In genomic region chr11:74018331-74019005, GRCh38 we compare ENCODE assay signal across 1 cellular context.
TF ChIP-seq lines count a peak whose summit lies in the region.

No MANE protein-coding gene starts in this region.

TF ChIP-seq in HepG2, 621 proteins besides CTCF, POLR2A, EP300 and RAD21 (continued from another document and continues in another):
- TF ChIP-seq, protein P1, sequence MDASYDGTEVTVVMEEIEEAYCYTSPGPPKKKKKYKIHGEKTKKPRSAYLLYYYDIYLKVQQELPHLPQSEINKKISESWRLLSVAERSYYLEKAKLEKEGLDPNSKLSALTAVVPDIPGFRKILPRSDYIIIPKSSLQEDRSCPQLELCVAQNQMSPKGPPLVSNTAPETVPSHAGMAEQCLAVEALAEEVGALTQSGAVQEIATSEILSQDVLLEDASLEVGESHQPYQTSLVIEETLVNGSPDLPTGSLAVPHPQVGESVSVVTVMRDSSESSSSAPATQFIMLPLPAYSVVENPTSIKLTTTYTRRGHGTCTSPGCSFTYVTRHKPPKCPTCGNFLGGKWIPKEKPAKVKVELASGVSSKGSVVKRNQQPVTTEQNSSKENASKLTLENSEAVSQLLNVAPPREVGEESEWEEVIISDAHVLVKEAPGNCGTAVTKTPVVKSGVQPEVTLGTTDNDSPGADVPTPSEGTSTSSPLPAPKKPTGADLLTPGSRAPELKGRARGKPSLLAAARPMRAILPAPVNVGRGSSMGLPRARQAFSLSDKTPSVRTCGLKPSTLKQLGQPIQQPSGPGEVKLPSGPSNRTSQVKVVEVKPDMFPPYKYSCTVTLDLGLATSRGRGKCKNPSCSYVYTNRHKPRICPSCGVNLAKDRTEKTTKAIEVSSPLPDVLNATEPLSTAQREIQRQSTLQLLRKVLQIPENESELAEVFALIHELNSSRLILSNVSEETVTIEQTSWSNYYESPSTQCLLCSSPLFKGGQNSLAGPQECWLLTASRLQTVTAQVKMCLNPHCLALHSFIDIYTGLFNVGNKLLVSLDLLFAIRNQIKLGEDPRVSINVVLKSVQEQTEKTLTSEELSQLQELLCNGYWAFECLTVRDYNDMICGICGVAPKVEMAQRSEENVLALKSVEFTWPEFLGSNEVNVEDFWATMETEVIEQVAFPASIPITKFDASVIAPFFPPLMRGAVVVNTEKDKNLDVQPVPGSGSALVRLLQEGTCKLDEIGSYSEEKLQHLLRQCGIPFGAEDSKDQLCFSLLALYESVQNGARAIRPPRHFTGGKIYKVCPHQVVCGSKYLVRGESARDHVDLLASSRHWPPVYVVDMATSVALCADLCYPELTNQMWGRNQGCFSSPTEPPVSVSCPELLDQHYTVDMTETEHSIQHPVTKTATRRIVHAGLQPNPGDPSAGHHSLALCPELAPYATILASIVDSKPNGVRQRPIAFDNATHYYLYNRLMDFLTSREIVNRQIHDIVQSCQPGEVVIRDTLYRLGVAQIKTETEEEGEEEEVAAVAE (CRISPR knock-in tag; IDR thresholded peaks at IDR 0.05; ENCODE audit: borderline replicate concordance), result no peak
- TF ChIP-seq, protein P2, sequence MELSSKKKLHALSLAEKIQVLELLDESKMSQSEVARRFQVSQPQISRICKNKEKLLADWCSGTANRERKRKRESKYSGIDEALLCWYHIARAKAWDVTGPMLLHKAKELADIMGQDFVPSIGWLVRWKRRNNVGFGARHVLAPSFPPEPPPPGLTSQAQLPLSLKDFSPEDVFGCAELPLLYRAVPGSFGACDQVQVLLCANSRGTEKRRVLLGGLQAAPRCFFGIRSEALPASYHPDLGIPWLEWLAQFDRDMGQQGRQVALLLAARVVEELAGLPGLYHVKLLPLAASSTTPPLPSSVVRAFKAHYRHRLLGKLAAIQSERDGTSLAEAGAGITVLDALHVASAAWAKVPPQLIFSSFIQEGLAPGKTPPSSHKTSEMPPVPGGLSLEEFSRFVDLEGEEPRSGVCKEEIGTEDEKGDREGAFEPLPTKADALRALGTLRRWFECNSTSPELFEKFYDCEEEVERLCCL (CRISPR knock-in tag; IDR thresholded peaks at IDR 0.05; ENCODE audit: borderline replicate concordance), result no peak
- TF ChIP-seq ZNF607 (CRISPR knock-in tag; IDR thresholded peaks at IDR 0.05; ENCODE audit: borderline replicate concordance), result no peak
- no peak for TF ChIP-seq SMARCC2 (IDR thresholded peaks at IDR 0.05)
- no peak for TF ChIP-seq ZNF333 (CRISPR knock-in tag; IDR thresholded peaks at IDR 0.05; ENCODE audit: borderline replicate concordance)
- TF ChIP-seq ZNF138 (CRISPR knock-in tag; IDR thresholded peaks at IDR 0.05; ENCODE audit: low read depth), result no peak
- TF ChIP-seq CBX1 (IDR thresholded peaks at IDR 0.05; ENCODE audit: low read depth), result no peak
- no peak for TF ChIP-seq TBL1XR1 (IDR thresholded peaks at IDR 0.05; ENCODE audit: borderline replicate concordance, low read length, partially characterized antibody)
- no peak for TF ChIP-seq ZNF326 (CRISPR knock-in tag; IDR thresholded peaks at IDR 0.05; ENCODE audit: borderline replicate concordance)
- no peak for TF ChIP-seq ATAD3A (CRISPR knock-in tag; IDR thresholded peaks at IDR 0.05)
- TF ChIP-seq ATF5 (CRISPR knock-in tag; IDR thresholded peaks at IDR 0.05; ENCODE audit: low read depth), result no peak
- no peak for TF ChIP-seq CC2D1A (CRISPR knock-in tag; IDR thresholded peaks at IDR 0.05)
- no peak for TF ChIP-seq AGO2 (optimal IDR thresholded peaks at IDR 0.05; ENCODE audit: low read depth, low read length)
- TF ChIP-seq BRD4 (CRISPR knock-in tag; IDR thresholded peaks at IDR 0.05), result no peak
- peak; percentile 87 for TF ChIP-seq MEF2D (CRISPR knock-in tag; IDR thresholded peaks at IDR 0.05)
- TF ChIP-seq GLMP (CRISPR knock-in tag; IDR thresholded peaks at IDR 0.05; ENCODE audit: borderline replicate concordance), result no peak
- peak; percentile 89 for TF ChIP-seq RXRA (CRISPR knock-in tag; IDR thresholded peaks at IDR 0.05)
- no peak; the same call in 1 of the 2 replicates for TF ChIP-seq CHD4 (IDR thresholded peaks at IDR 0.05; ENCODE audit: borderline replicate concordance, low read length)
- no peak for TF ChIP-seq CENPT (CRISPR knock-in tag; IDR thresholded peaks at IDR 0.05; ENCODE audit: low read depth)
- TF ChIP-seq, protein P3, sequence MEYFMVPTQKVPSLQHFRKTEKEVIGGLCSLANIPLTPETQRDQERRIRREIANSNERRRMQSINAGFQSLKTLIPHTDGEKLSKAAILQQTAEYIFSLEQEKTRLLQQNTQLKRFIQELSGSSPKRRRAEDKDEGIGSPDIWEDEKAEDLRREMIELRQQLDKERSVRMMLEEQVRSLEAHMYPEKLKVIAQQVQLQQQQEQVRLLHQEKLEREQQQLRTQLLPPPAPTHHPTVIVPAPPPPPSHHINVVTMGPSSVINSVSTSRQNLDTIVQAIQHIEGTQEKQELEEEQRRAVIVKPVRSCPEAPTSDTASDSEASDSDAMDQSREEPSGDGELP (IDR thresholded peaks at IDR 0.05; ENCODE audit: borderline replicate concordance, low read depth), result peak; percentile 41; the same call in 1 of the 2 replicates
- no peak for TF ChIP-seq POGZ (CRISPR knock-in tag; IDR thresholded peaks at IDR 0.05)
- TF ChIP-seq, protein P4, sequence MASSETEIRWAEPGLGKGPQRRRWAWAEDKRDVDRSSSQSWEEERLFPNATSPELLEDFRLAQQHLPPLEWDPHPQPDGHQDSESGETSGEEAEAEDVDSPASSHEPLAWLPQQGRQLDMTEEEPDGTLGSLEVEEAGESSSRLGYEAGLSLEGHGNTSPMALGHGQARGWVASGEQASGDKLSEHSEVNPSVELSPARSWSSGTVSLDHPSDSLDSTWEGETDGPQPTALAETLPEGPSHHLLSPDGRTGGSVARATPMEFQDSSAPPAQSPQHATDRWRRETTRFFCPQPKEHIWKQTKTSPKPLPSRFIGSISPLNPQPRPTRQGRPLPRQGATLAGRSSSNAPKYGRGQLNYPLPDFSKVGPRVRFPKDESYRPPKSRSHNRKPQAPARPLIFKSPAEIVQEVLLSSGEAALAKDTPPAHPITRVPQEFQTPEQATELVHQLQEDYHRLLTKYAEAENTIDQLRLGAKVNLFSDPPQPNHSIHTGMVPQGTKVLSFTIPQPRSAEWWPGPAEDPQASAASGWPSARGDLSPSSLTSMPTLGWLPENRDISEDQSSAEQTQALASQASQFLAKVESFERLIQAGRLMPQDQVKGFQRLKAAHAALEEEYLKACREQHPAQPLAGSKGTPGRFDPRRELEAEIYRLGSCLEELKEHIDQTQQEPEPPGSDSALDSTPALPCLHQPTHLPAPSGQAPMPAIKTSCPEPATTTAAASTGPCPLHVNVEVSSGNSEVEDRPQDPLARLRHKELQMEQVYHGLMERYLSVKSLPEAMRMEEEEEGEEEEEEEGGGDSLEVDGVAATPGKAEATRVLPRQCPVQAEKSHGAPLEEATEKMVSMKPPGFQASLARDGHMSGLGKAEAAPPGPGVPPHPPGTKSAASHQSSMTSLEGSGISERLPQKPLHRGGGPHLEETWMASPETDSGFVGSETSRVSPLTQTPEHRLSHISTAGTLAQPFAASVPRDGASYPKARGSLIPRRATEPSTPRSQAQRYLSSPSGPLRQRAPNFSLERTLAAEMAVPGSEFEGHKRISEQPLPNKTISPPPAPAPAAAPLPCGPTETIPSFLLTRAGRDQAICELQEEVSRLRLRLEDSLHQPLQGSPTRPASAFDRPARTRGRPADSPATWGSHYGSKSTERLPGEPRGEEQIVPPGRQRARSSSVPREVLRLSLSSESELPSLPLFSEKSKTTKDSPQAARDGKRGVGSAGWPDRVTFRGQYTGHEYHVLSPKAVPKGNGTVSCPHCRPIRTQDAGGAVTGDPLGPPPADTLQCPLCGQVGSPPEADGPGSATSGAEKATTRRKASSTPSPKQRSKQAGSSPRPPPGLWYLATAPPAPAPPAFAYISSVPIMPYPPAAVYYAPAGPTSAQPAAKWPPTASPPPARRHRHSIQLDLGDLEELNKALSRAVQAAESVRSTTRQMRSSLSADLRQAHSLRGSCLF (CRISPR knock-in tag; IDR thresholded peaks at IDR 0.05; ENCODE audit: borderline replicate concordance), result no peak
- TF ChIP-seq, protein P5, sequence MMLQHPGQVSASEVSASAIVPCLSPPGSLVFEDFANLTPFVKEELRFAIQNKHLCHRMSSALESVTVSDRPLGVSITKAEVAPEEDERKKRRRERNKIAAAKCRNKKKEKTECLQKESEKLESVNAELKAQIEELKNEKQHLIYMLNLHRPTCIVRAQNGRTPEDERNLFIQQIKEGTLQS (CRISPR knock-in tag; IDR thresholded peaks at IDR 0.05), result no peak
- TF ChIP-seq KDM5B (CRISPR knock-in tag; IDR thresholded peaks at IDR 0.05; ENCODE audit: borderline replicate concordance), result no peak
- no peak for TF ChIP-seq ZNF274 (CRISPR knock-in tag; IDR thresholded peaks at IDR 0.05)
- no peak for TF ChIP-seq ZNF775 (CRISPR knock-in tag; IDR thresholded peaks at IDR 0.05; ENCODE audit: borderline replicate concordance)
- TF ChIP-seq RBM22 (optimal IDR thresholded peaks at IDR 0.05; ENCODE audit: low read length), result no peak
- TF ChIP-seq HNRNPK (IDR thresholded peaks at IDR 0.05; ENCODE audit: low read depth, low read length, poor library complexity, severe bottlenecking), result no peak
- peak; percentile 88; the same call in 1 of the 2 replicates for TF ChIP-seq ZNF292 (CRISPR knock-in tag; IDR thresholded peaks at IDR 0.05; ENCODE audit: borderline replicate concordance, low read depth)
- peak; percentile 61; the same call in 1 of the 2 replicates for TF ChIP-seq BRCA1 (CRISPR knock-in tag; IDR thresholded peaks at IDR 0.05)
- TF ChIP-seq MLLT10 (CRISPR knock-in tag; IDR thresholded peaks at IDR 0.05), result no peak
- TF ChIP-seq SNAPC2 (CRISPR knock-in tag; IDR thresholded peaks at IDR 0.05), result peak; percentile 53; the same call in 1 of the 2 replicates
- TF ChIP-seq ZNF460 (CRISPR knock-in tag; IDR thresholded peaks at IDR 0.05; ENCODE audit: borderline replicate concordance), result no peak; the same call in 1 of the 2 replicates
- TF ChIP-seq KLF12 (CRISPR knock-in tag; IDR thresholded peaks at IDR 0.05; ENCODE audit: borderline replicate concordance), result no peak
- no peak for TF ChIP-seq NR2F1 (CRISPR knock-in tag; IDR thresholded peaks at IDR 0.05)
- TF ChIP-seq RBFOX2 (IDR thresholded peaks at IDR 0.05; ENCODE audit: low read depth, low read length), result no peak
- no peak for TF ChIP-seq PAWR (CRISPR knock-in tag; IDR thresholded peaks at IDR 0.05; ENCODE audit: borderline replicate concordance)
- no peak for TF ChIP-seq ZNF777 (CRISPR knock-in tag; IDR thresholded peaks at IDR 0.05)
- TF ChIP-seq, protein P6, sequence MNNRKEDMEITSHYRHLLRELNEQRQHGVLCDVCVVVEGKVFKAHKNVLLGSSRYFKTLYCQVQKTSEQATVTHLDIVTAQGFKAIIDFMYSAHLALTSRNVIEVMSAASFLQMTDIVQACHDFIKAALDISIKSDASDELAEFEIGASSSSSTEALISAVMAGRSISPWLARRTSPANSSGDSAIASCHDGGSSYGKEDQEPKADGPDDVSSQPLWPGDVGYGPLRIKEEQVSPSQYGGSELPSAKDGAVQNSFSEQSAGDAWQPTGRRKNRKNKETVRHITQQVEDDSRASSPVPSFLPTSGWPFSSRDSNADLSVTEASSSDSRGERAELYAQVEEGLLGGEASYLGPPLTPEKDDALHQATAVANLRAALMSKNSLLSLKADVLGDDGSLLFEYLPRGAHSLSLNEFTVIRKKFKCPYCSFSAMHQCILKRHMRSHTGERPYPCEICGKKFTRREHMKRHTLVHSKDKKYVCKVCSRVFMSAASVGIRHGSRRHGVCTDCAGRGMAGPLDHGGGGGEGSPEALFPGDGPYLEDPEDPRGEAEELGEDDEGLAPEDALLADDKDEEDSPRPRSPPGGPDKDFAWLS (CRISPR knock-in tag; IDR thresholded peaks at IDR 0.05; ENCODE audit: borderline replicate concordance), result no peak
- TF ChIP-seq, protein P7, sequence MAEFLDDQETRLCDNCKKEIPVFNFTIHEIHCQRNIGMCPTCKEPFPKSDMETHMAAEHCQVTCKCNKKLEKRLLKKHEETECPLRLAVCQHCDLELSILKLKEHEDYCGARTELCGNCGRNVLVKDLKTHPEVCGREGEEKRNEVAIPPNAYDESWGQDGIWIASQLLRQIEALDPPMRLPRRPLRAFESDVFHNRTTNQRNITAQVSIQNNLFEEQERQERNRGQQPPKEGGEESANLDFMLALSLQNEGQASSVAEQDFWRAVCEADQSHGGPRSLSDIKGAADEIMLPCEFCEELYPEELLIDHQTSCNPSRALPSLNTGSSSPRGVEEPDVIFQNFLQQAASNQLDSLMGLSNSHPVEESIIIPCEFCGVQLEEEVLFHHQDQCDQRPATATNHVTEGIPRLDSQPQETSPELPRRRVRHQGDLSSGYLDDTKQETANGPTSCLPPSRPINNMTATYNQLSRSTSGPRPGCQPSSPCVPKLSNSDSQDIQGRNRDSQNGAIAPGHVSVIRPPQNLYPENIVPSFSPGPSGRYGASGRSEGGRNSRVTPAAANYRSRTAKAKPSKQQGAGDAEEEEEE (CRISPR knock-in tag; IDR thresholded peaks at IDR 0.05; ENCODE audit: borderline replicate concordance), result no peak
- TF ChIP-seq MZF1 (CRISPR knock-in tag; IDR thresholded peaks at IDR 0.05; ENCODE audit: borderline replicate concordance), result no peak
- TF ChIP-seq MNT (IDR thresholded peaks at IDR 0.05), result no peak
- no peak for TF ChIP-seq ELF1 (CRISPR knock-in tag; IDR thresholded peaks at IDR 0.05)
